ENCODE assay signal across 6 cellular contexts in the genomic region with DNA sequence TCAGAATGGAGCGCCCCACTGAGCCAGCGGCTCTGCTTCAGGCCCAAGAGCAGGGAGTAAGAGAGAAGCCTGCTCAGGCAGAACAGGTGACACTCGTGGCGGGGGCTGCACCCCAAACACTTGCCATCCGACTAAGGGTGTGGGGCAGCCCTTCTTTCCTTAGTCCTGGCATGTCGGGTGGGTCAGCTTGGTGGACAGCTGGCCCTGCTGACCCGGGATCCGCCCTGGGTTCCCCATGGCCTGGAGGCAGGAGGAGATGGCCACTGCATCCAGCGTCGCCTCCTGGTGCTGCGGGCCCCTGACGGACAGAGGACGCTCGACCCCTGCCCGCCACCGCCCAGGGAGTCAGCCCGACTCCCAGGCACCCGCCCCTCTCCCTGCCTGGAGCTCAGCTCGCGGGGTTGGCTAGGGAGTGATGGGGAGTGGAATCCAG. TPM values are rescaled to one million over a fixed set of nuclear protein-coding genes. Genes with fewer than 3 reads are reported as not detected.
DNase-seq lines count a peak whose midpoint lies in the region; ATAC-seq and TF ChIP-seq lines count a peak whose summit lies in the region.

No MANE protein-coding gene starts in this region.

- peak overlapping the region; percentile 50 for H3K27ac Mint-ChIP-seq in type B pancreatic cell

- TF ChIP-seq CTCF in type B pancreatic cell (conservative IDR thresholded peaks at IDR 0.05): no peak

- H3K27me3 Mint-ChIP-seq in activated T-cell treated with anti-CD3 and anti-CD28 coated beads, Interleukin-2, amount 50 U/mL, for 4 hours (ENCODE audit: low read depth): no peaks in the 10 kb centered on the region
- no peaks in the 10 kb centered on the region for H3K27me3 Mint-ChIP-seq in type B pancreatic cell

- peaks cover 15% of the 10 kb centered on the region for H3K4me1 Mint-ChIP-seq in activated T-cell treated with anti-CD3 and anti-CD28 coated beads, Interleukin-2, amount 50 U/mL, for 4 hours (ENCODE audit: low read depth)
- peaks cover 10% of the 10 kb centered on the region for H3K4me1 Mint-ChIP-seq in type B pancreatic cell (ENCODE audit: unreplicated experiment)

- peak overlapping the region; percentile 81 for H3K4me3 Mint-ChIP-seq in activated T-cell treated with anti-CD3 and anti-CD28 coated beads, Interleukin-2, amount 50 U/mL, for 4 hours
- H3K4me3 Mint-ChIP-seq in type B pancreatic cell: peak overlapping the region; percentile 85

- ATAC-seq in activated T-cell treated with anti-CD3 and anti-CD28 coated beads, Interleukin-2, amount 50 U/mL, for 4 hours: no peak
- no peak for ATAC-seq in HG03159 (IDR thresholded peaks at IDR 0.05; ENCODE audit: unreplicated experiment)

- peak overlapping the region; percentile 61 for H3K4me3 ChIP-seq in iPS-11a (ENCODE audit: low read depth, low read length)

- no peak for DNase-seq in activated T-cell treated with anti-CD3 and anti-CD28 coated beads, Interleukin-2, amount 50 U/mL, for 4 hours
- DNase-seq in activated T-cell treated with anti-CD3 and anti-CD28 coated beads for 4 hours: no peak
- no peak for DNase-seq in type B pancreatic cell (ENCODE audit: extremely low spot score, unreplicated experiment)
- no peak for DNase-seq in islet precursor cell

- H3K36me3 Mint-ChIP-seq in activated T-cell treated with anti-CD3 and anti-CD28 coated beads, Interleukin-2, amount 50 U/mL, for 4 hours (ENCODE audit: insufficient read depth): no peaks in the 10 kb centered on the region
- no peaks in the 10 kb centered on the region for H3K36me3 Mint-ChIP-seq in type B pancreatic cell

- H3K9me3 Mint-ChIP-seq in activated T-cell treated with anti-CD3 and anti-CD28 coated beads, Interleukin-2, amount 50 U/mL, for 4 hours: no peaks in the 10 kb centered on the region
- H3K9me3 Mint-ChIP-seq in type B pancreatic cell: no peaks in the 10 kb centered on the region

RNA-seq across cellular contexts. Expression of gene PAOX, which starts 1.2 kb away (rescaled TPM):
- total RNA-seq in activated T-cell treated with anti-CD3 and anti-CD28 coated beads, Interleukin-2, amount 50 U/mL, for 4 hours: 1 to 10 TPM; 2.6 to 3.2 (median 2.9) TPM
- total RNA-seq in type B pancreatic cell (ENCODE audit: low replicate concordance): 6.9 and 8.2 TPM in 2 replicates

RNA-seq across cellular contexts. Expression of gene ECHS1, which starts 4.7 kb away (rescaled TPM):
- 10 to 100 TPM; 53.1 to 55.6 (median 53.9) TPM for total RNA-seq in activated T-cell treated with anti-CD3 and anti-CD28 coated beads, Interleukin-2, amount 50 U/mL, for 4 hours
- 106 and 127 TPM in 2 replicates for total RNA-seq in type B pancreatic cell (ENCODE audit: low replicate concordance)

RNA-seq across cellular contexts. Expression of gene MTG1, which starts 16.1 kb away (rescaled TPM):
- total RNA-seq in activated T-cell treated with anti-CD3 and anti-CD28 coated beads, Interleukin-2, amount 50 U/mL, for 4 hours: 10 to 100 TPM; 60.3 to 68.1 (median 67.1) TPM
- total RNA-seq in type B pancreatic cell (ENCODE audit: low replicate concordance): 79.1 and 89.6 TPM in 2 replicates

RNA-seq across cellular contexts. Expression of gene FUOM, which starts 20.0 kb away (rescaled TPM):
- total RNA-seq in activated T-cell treated with anti-CD3 and anti-CD28 coated beads, Interleukin-2, amount 50 U/mL, for 4 hours: 10 to 100 TPM; 40.7 to 47.4 (median 46.6) TPM
- 20.4 and 21.7 TPM in 2 replicates for total RNA-seq in type B pancreatic cell (ENCODE audit: low replicate concordance)

RNA-seq across cellular contexts. Expression of gene PRAP1, which starts 30.7 kb away (rescaled TPM):
- total RNA-seq in activated T-cell treated with anti-CD3 and anti-CD28 coated beads, Interleukin-2, amount 50 U/mL, for 4 hours: not detected
- total RNA-seq in type B pancreatic cell (ENCODE audit: low replicate concordance): 1.3 and 2.8 TPM in 2 replicates
